Comparison of ENCODE assay signal across 22 cellular contexts in the genomic region with DNA sequence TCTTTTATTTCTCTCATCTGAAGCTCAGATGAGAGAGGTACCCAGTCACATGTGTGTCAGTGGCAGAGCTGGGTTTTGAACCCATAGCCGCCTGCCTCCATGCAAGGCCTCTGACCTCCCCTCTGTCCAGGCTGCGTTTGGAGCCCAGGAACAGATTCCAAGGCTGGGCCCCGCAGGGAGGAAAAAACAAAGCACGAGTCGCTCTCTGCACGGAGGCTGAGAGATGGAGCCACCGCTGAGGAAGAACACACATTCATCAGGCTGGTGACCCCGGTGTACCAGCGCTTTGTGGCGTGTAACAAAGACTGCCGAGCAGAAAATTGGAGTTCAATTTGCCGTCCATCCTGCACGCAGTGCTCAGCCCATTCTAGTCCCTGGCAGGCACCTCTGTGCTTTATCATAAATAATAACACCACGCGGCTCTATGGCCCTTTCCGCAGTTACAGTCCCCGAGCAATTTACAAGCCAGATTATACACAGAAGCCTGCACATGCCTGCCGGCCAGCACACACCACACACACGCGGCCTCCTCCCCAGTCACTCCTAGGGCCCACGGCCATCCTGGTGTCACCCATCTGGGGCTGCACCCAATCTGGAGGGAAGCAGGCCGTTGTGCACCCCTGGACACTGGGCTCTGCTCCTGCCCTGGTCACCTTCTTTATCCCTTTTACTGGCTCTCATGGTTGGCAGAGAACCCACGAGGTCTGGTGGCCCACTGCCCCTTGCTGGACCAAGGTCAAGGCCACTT.
DNase-seq lines count a peak whose midpoint lies in the region; ATAC-seq and TF ChIP-seq lines count a peak whose summit lies in the region.
"Had no signal": no experiment of that assay in that cellular context is flagged by ENCODE, and none has a peak within 500 bp of the region (broad histone marks: within the 10 kb centered on the region; RNA-seq: fewer than 3 reads in every experiment).

No MANE protein-coding gene starts in this region.

- 82 to 86% methylated on average over 18 to 23 of the region's 23 CpGs for WGBS in endodermal cell (ENCODE audit: insufficient coverage in 1 of 2, insufficient read length in 1 of 2), 2 experiments
- no CpG with 5 or more reads among the region's 23 CpGs for whole genome bisulfite sequencing in neuronal stem cell (ENCODE audit: extremely low coverage in 2 of 2, insufficient read length in 2 of 2, insufficient replicate concordance in 1 of 2), 2 donors
- WGBS in tibial nerve, 2 donors: 69 to 74% methylated on average over 23 of the region's 23 CpGs

- no peak overlapping the region for H3K4me2 ChIP-seq in neuronal stem cell (ENCODE audit: insufficient read depth, low read length, poor library complexity, severe bottlenecking)
- H3K4me2 ChIP-seq: A549 had no signal

- TF ChIP-seq CTCF in endodermal cell (conservative IDR thresholded peaks at IDR 0.05) (no peak), tibial nerve (IDR thresholded peaks at IDR 0.05) (no peak)

- no peak overlapping the region for H3K18ac ChIP-seq in neuronal stem cell (ENCODE audit: low read length)

- TF ChIP-seq EP300 in tibial nerve (IDR thresholded peaks at IDR 0.05): no peak

- no peak overlapping the region for H3K4me3 ChIP-seq in endodermal cell (ENCODE audit: low read length)
- H3K4me3 ChIP-seq in neuronal stem cell (ENCODE audit: low read length in 2 of 2): no peak overlapping the region
- H3K4me3 ChIP-seq in tibial nerve: no peak overlapping the region
- H3K4me3 ChIP-seq: A549; BLaER1 treated with 17β-estradiol and CSF1 and Interleukin-3, amounts not matched to agents 10 nM and 100 nM had no signal

- H3K27me3 Mint-ChIP-seq in endodermal cell (ENCODE audit: insufficient read depth): peaks cover 3% of the 10 kb centered on the region
- H3K27me3 Mint-ChIP-seq: CD4-positive, alpha-beta T cell had no signal

- H2BK15ac ChIP-seq in neuronal stem cell (ENCODE audit: low read length): no peak overlapping the region

- DNase-seq in NCI-H2227 treated with DMSO at 0.1 percent for 48 hours (lab: John Stamatoyannopoulos, UW) (peak; percentile 87), endodermal cell (no peak), neuronal stem cell (ENCODE audit: low spot score) (no peak), tibial nerve (ENCODE audit: low spot score in 2 of 2) (no peak), GM19240 (ENCODE audit: insufficient read length, low spot score) (no peak)
- no peak for DNase-seq in activated naive CD4-positive, alpha-beta T cell (lab: John Stamatoyannopoulos, UW)
- DNase-seq: AML-193; CD4-positive, alpha-beta T cell; KBM-7; MV-4-11; NCI-H1105; NCI-H1436 treated with DMSO at 0.1 percent for 48 hours; NCI-H187 treated with DMSO at 0.1 percent for 48 hours; NCI-H2171 treated with DMSO at 0.1 percent for 48 hours; NCI-H446; NCI-H524 treated with DMSO at 0.1 percent for 48 hours; NCI-H774; PC-3; SHP77 had no signal

- no peaks in the 10 kb centered on the region for H3K27me3 ChIP-seq in endodermal cell (ENCODE audit: control insufficient read depth, insufficient read depth, low read length, poor library complexity, severe bottlenecking)
- H3K27me3 ChIP-seq in neuronal stem cell (ENCODE audit: control insufficient read depth in 3 of 3, insufficient read depth in 3 of 3, low read depth in 1 of 3, low read length in 3 of 3): no peaks in the 10 kb centered on the region
- no peaks in the 10 kb centered on the region for H3K27me3 ChIP-seq in tibial nerve
- H3K27me3 ChIP-seq: BLaER1 treated with 17β-estradiol and CSF1 and Interleukin-3, amounts not matched to agents 10 nM and 100 nM had no signal

- no peak overlapping the region for H3K27ac Mint-ChIP-seq in endodermal cell
- H3K27ac Mint-ChIP-seq: CD4-positive, alpha-beta T cell had no signal

- no peak overlapping the region for H2BK120ac ChIP-seq in neuronal stem cell (ENCODE audit: low read depth, low read length)

- peaks cover 7% of the 10 kb centered on the region for H3K79me1 ChIP-seq in neuronal stem cell (ENCODE audit: low read depth, low read length)

- H3K4me1 Mint-ChIP-seq in endodermal cell: peaks cover 5% of the 10 kb centered on the region

- TF ChIP-seq POLR2A in tibial nerve (IDR thresholded peaks at IDR 0.05): no peak

- no peaks in the 10 kb centered on the region for H3K36me3 Mint-ChIP-seq in endodermal cell (ENCODE audit: low read depth)

- H3K27ac ChIP-seq in endodermal cell (ENCODE audit: low read depth, low read length): peak overlapping the region; percentile 44
- H3K27ac ChIP-seq in neuronal stem cell (replicated peaks; ENCODE audit: low read length): no peak overlapping the region
- no peak overlapping the region for H3K27ac ChIP-seq in tibial nerve
- H3K27ac ChIP-seq: A549; BLaER1 treated with 17β-estradiol and CSF1 and Interleukin-3, amounts not matched to agents 10 nM and 100 nM had no signal

- peak overlapping the region; percentile 26 for H2BK5ac ChIP-seq in neuronal stem cell (ENCODE audit: low read length)

- no peaks in the 10 kb centered on the region for H3K9me3 Mint-ChIP-seq in endodermal cell
- H3K9me3 Mint-ChIP-seq: CD4-positive, alpha-beta T cell had no signal

- H3K9me3 ChIP-seq in endodermal cell (ENCODE audit: control insufficient read depth, low read length) (no peaks in the 10 kb centered on the region), neuronal stem cell (replicated peaks in 1 of 2; ENCODE audit: control insufficient read depth in 2 of 2, insufficient read depth in 1 of 2, low read depth in 1 of 2, low read length in 2 of 2) (no peaks in the 10 kb centered on the region), tibial nerve (no peaks in the 10 kb centered on the region)
- H3K9me3 ChIP-seq: A549; BLaER1 treated with 17β-estradiol and CSF1 and Interleukin-3, amounts not matched to agents 10 nM and 100 nM had no signal

- H3K14ac ChIP-seq in neuronal stem cell (ENCODE audit: low read length): no peak overlapping the region

- no peak overlapping the region for H3K9ac ChIP-seq in endodermal cell (ENCODE audit: extremely low read depth, low read length, poor library complexity, severe bottlenecking)
- H3K9ac ChIP-seq in neuronal stem cell (ENCODE audit: low read depth, low read length, poor library complexity): peak overlapping the region; percentile 6
- H3K9ac ChIP-seq: BLaER1 treated with 17β-estradiol and CSF1 and Interleukin-3, amounts not matched to agents 10 nM and 100 nM had no signal

- H4K91ac ChIP-seq in neuronal stem cell (ENCODE audit: low read depth, low read length, poor library complexity): no peak overlapping the region

- H3K4me3 Mint-ChIP-seq in endodermal cell: no peak overlapping the region
- H3K4me3 Mint-ChIP-seq: CD4-positive, alpha-beta T cell had no signal

- no peak overlapping the region for H3K23ac ChIP-seq in neuronal stem cell (ENCODE audit: low read depth, low read length, poor library complexity)

- H3K36me3 ChIP-seq in endodermal cell (ENCODE audit: control insufficient read depth, insufficient read depth, low read length): no peaks in the 10 kb centered on the region
- peaks cover 0 to 3% of the 10 kb centered on the region in 2 donors for H3K36me3 ChIP-seq in neuronal stem cell (replicated peaks in 1 of 2; ENCODE audit: control insufficient read depth in 2 of 2, insufficient read depth in 2 of 2, low read length in 2 of 2)
- H3K36me3 ChIP-seq in tibial nerve: no peaks in the 10 kb centered on the region
- H3K36me3 ChIP-seq: BLaER1 treated with 17β-estradiol and CSF1 and Interleukin-3, amounts not matched to agents 10 nM and 100 nM had no signal

- H3K4ac ChIP-seq in neuronal stem cell (ENCODE audit: low read length): no peak overlapping the region

- H2BK12ac ChIP-seq in neuronal stem cell (ENCODE audit: low read length): no peak overlapping the region

- H3K4me1 ChIP-seq in endodermal cell (ENCODE audit: control insufficient read depth, insufficient read depth, low read length) (no peaks in the 10 kb centered on the region), neuronal stem cell (ENCODE audit: control insufficient read depth in 2 of 2, insufficient read depth in 1 of 2, low read depth in 1 of 2, low read length in 2 of 2) (peaks cover 3 to 4% of the 10 kb centered on the region in 2 donors), tibial nerve (peaks cover 0 to 13% (median 0%) of the 10 kb centered on the region in 4 donors)
- H3K4me1 ChIP-seq: A549 had no signal

- H4K8ac ChIP-seq in neuronal stem cell (ENCODE audit: low read depth, low read length): no peak overlapping the region

- no peak for ATAC-seq in GM21390 (IDR thresholded peaks at IDR 0.05; ENCODE audit: unreplicated experiment)
- ATAC-seq: A549, PC-3 had no signal

- no peak overlapping the region for H2AFZ ChIP-seq in neuronal stem cell (ENCODE audit: low read length)

- H2AK5ac ChIP-seq in neuronal stem cell (ENCODE audit: low read depth, low read length): no peak overlapping the region
